8 cellular contexts compared by ENCODE assay signal in genomic region chr6:73722318-73723060, GRCh38. TPM values are rescaled to one million over a fixed set of nuclear protein-coding genes. Genes with fewer than 3 reads are reported as not detected.
DNase-seq lines count a peak whose midpoint lies in the region; ATAC-seq and TF ChIP-seq lines count a peak whose summit lies in the region.
"Had no signal": no experiment of that assay in that cellular context is flagged by ENCODE, and none has a peak within 500 bp of the region (broad histone marks: within the 10 kb centered on the region; RNA-seq: fewer than 3 reads in every experiment).

No MANE protein-coding gene starts in this region.

- no peak overlapping the region for H3K4me3 ChIP-seq in heart right ventricle
- H3K4me3 ChIP-seq: pancreas had no signal

- intact Hi-C loops in heart right ventricle (cut with DNase I), result no loop called here

- H3K4me1 ChIP-seq in heart right ventricle, result peaks cover 0 to 28% (median 11%) of the 10 kb centered on the region in 9 donors
- H3K4me1 ChIP-seq: pancreas had no signal

- peak overlapping the region; percentile 6 to 67 (median 54) for H3K27ac ChIP-seq in heart right ventricle
- H3K27ac ChIP-seq: pancreas had no signal

- H3K27me3 ChIP-seq in heart right ventricle, result no peaks in the 10 kb centered on the region
- H3K27me3 ChIP-seq: pancreas had no signal

- ATAC-seq in GM18868 (IDR thresholded peaks at IDR 0.05; ENCODE audit: unreplicated experiment) (peak; percentile 86), HG02840 (IDR thresholded peaks at IDR 0.05; ENCODE audit: low FRiP score, unreplicated experiment) (peak; percentile 58), heart right ventricle (peak; percentile 69 to 98 (median 90))

- no peak for TF ChIP-seq CTCF in heart right ventricle (IDR thresholded peaks at IDR 0.05)

- DNase-seq in SIG-M5 (lab: John Stamatoyannopoulos, UW) (peak; percentile 5), heart right ventricle (no peak), NCI-H2029 (lab: John Stamatoyannopoulos, UW) (no peak), activated gamma-delta T cell treated with Interleukin-2 at 50 U/mL for 16 hours (no peak), medulla oblongata (ENCODE audit: extremely low spot score) (no peak)
- DNase-seq: pancreas had no signal

- 35 to 44% methylated on average over 9 of the region's 9 CpGs for WGBS in heart right ventricle, 2 donors

- H3K36me3 ChIP-seq in heart right ventricle, result no peaks in the 10 kb centered on the region
- H3K36me3 ChIP-seq: pancreas had no signal

- no peaks in the 10 kb centered on the region for H3K9me3 ChIP-seq in heart right ventricle
- H3K9me3 ChIP-seq: pancreas had no signal

RNA-seq across cellular contexts. Expression of gene CD109, which starts 26.5 kb away (rescaled TPM):
- 10 to 100 TPM in 5 of 10 donors, 1 to 10 TPM in 5; 5.8 to 15.4 (median 10.2) TPM for total RNA-seq in heart right ventricle
- 1 to 10 TPM; 2.3 to 3.1 TPM for polyA plus RNA-seq in heart right ventricle
